Comparison of ENCODE assay signal across 21 cellular contexts in genomic region chr14:60257862-60258261, GRCh38.
"Had no signal": no experiment of that assay in that cellular context is flagged by ENCODE, and none has a peak within 500 bp of the region (broad histone marks: within the 10 kb centered on the region; RNA-seq: fewer than 3 reads in every experiment).

No MANE protein-coding gene starts in this region.

- H3K4me3 ChIP-seq: breast epithelium, gastroesophageal sphincter, hepatocyte, left ventricle myocardium inferior, right atrium auricular region, tibial nerve had no signal

- H3K9ac ChIP-seq: parathyroid adenoma had no signal

- H3K27ac ChIP-seq: breast epithelium, gastroesophageal sphincter, hepatocyte, left ventricle myocardium inferior, parathyroid adenoma, psoas muscle, right atrium auricular region, tibial nerve had no signal

- H3K9me3 ChIP-seq: breast epithelium, gastroesophageal sphincter, right atrium auricular region had no signal

- H3K36me3 ChIP-seq: breast epithelium, gastroesophageal sphincter, left ventricle myocardium inferior, right atrium auricular region had no signal

- H3K4me3 Mint-ChIP-seq: activated T-helper 17 cell treated with anti-CD3 and anti-CD28 coated beads, Interleukin-2, amount 50 U/mL, for 72 hours; neural crest cell; stimulated activated naive B cell treated with anti-CD40 and anti-IgM and Interleukin-4, amounts not matched to agents 10 μg/mL and 1 μg/mL and 100 μg/mL, for 72 hours had no signal

- DNase-seq: activated CD4-positive, alpha-beta T cell treated with anti-CD3 and anti-CD28 coated beads for 1 hour; activated CD8-positive, alpha-beta memory T cell treated with anti-CD3 and anti-CD28 coated beads, Interleukin-2, amount 50 U/mL, for 4 hours; activated gamma-delta T cell treated with Interleukin-2 at 50 U/mL for 16 hours; activated naive CD4-positive, alpha-beta T cell treated with anti-CD3 and anti-CD28 coated beads, Interleukin-2, amount 50 U/mL, for 16 hours; activated T-cell treated with anti-CD3 and anti-CD28 coated beads, Interleukin-2, amount 50 U/mL, for 1 hour; central memory CD4-positive, alpha-beta T cell; islet precursor cell; left ventricle myocardium inferior; nucleus accumbens; psoas muscle; stimulated activated CD4-positive, alpha-beta T cell treated with anti-CD3 and anti-CD28 coated beads, Interleukin-15, amount 100 ng/mL, for 24 hours; stimulated activated CD4-positive, alpha-beta T cell treated with anti-CD3 and anti-CD28 coated beads, Interleukin-2, amount 100 ng/mL, for 24 hours; stimulated activated naive B cell treated with anti-CD40 and anti-IgM and Interleukin-4, amounts not matched to agents 10 μg/mL and 1 μg/mL and 100 μg/mL, for 72 hours had no signal

- H3K4me1 ChIP-seq: breast epithelium had no signal

- H3K4me2 ChIP-seq: hepatocyte had no signal

- H3K9me3 Mint-ChIP-seq: stimulated activated naive B cell treated with anti-CD40 and anti-IgM and Interleukin-4, amounts not matched to agents 10 μg/mL and 1 μg/mL and 100 μg/mL, for 72 hours had no signal

- ATAC-seq: activated T-helper 17 cell treated with anti-CD3 and anti-CD28 coated beads, Interleukin-2, amount 50 U/mL, for 72 hours; gastroesophageal sphincter; stimulated activated naive B cell treated with anti-CD40 and anti-IgM and Interleukin-4, amounts not matched to agents 10 μg/mL and 1 μg/mL and 100 μg/mL, for 72 hours had no signal

- H3K36me3 Mint-ChIP-seq: stimulated activated naive B cell treated with anti-CD40 and anti-IgM and Interleukin-4, amounts not matched to agents 10 μg/mL and 1 μg/mL and 100 μg/mL, for 72 hours had no signal

- H3K27me3 Mint-ChIP-seq: activated T-helper 17 cell treated with anti-CD3 and anti-CD28 coated beads, Interleukin-2, amount 50 U/mL, for 72 hours; stimulated activated naive B cell treated with anti-CD40 and anti-IgM and Interleukin-4, amounts not matched to agents 10 μg/mL and 1 μg/mL and 100 μg/mL, for 72 hours had no signal

- H3K27me3 ChIP-seq: breast epithelium, gastroesophageal sphincter, hepatocyte, right atrium auricular region, tibial nerve had no signal

- H3K27ac Mint-ChIP-seq: activated T-helper 17 cell treated with anti-CD3 and anti-CD28 coated beads, Interleukin-2, amount 50 U/mL, for 72 hours; stimulated activated naive B cell treated with anti-CD40 and anti-IgM and Interleukin-4, amounts not matched to agents 10 μg/mL and 1 μg/mL and 100 μg/mL, for 72 hours had no signal

- H2AFZ ChIP-seq: hepatocyte, parathyroid adenoma had no signal
